3 cellular contexts compared by ENCODE assay signal in the genomic region with DNA sequence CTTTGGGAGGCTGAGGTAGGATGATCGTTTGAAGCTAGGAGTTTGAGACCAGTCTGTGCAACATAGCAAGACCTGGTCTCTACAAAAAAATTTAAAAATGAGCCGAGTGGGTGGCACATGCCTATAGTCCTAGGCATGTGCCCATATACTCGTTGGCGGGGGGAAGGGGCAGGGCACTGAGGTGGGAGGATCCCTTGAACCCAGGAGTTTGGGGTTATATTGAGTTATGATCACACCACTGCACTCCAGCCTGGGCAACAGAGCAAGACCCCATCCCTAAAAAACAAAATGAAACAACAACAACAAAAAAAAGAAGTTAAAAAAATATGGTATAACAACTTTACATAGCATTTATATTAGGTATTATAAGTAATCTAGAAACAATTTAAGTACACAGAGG.
TF ChIP-seq lines count a peak whose summit lies in the region.

No MANE protein-coding gene starts in this region.

TF ChIP-seq in HepG2, 621 proteins besides CTCF, POLR2A, EP300 and RAD21:
- TF ChIP-seq ZNF121 (CRISPR knock-in tag; IDR thresholded peaks at IDR 0.05) (peak; percentile 65), CHD4 (IDR thresholded peaks at IDR 0.05; ENCODE audit: borderline replicate concordance, low read length) (no peak)
- TF ChIP-seq, protein P1, sequence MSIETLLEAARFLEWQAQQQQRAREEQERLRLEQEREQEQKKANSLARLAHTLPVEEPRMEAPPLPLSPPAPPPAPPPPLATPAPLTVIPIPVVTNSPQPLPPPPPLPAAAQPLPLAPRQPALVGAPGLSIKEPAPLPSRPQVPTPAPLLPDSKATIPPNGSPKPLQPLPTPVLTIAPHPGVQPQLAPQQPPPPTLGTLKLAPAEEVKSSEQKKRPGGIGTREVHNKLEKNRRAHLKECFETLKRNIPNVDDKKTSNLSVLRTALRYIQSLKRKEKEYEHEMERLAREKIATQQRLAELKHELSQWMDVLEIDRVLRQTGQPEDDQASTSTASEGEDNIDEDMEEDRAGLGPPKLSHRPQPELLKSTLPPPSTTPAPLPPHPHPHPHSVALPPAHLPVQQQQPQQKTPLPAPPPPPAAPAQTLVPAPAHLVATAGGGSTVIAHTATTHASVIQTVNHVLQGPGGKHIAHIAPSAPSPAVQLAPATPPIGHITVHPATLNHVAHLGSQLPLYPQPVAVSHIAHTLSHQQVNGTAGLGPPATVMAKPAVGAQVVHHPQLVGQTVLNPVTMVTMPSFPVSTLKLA (IDR thresholded peaks at IDR 0.05), result peak; percentile 50
TF ChIP-seq in HepG2: peak in this region for 2.

TF ChIP-seq in K562, 482 proteins besides CTCF, POLR2A, EP300 and RAD21:
- peak; percentile 48 for TF ChIP-seq ZNF121 (CRISPR knock-in tag; conservative IDR thresholded peaks at IDR 0.05)
- TF ChIP-seq KDM4B (IDR thresholded peaks at IDR 0.05; ENCODE audit: borderline replicate concordance in 2 of 2, low read depth in 1 of 2), result no peak

TF ChIP-seq in SK-N-SH treated with all-trans-retinoic acid at 6 μM for 48 hours, 23 proteins besides CTCF, POLR2A, EP300 and RAD21:
- TF ChIP-seq, protein P2, sequence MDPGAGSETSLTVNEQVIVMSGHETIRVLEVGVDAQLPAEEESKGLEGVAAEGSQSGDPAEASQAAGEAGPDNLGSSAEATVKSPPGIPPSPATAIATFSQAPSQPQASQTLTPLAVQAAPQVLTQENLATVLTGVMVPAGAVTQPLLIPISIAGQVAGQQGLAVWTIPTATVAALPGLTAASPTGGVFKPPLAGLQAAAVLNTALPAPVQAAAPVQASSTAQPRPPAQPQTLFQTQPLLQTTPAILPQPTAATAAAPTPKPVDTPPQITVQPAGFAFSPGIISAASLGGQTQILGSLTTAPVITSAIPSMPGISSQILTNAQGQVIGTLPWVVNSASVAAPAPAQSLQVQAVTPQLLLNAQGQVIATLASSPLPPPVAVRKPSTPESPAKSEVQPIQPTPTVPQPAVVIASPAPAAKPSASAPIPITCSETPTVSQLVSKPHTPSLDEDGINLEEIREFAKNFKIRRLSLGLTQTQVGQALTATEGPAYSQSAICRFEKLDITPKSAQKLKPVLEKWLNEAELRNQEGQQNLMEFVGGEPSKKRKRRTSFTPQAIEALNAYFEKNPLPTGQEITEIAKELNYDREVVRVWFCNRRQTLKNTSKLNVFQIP (CRISPR knock-in tag; IDR thresholded peaks at IDR 0.05; ENCODE audit: borderline replicate concordance, low read depth), result no peak
- TF ChIP-seq ZFP3 (CRISPR knock-in tag; IDR thresholded peaks at IDR 0.05) (no peak), BACH2 (CRISPR knock-in tag; IDR thresholded peaks at IDR 0.05; ENCODE audit: borderline replicate concordance) (no peak), SNAI2 (CRISPR knock-in tag; IDR thresholded peaks at IDR 0.05) (no peak), OSR1 (CRISPR knock-in tag; IDR thresholded peaks at IDR 0.05) (no peak), ESRRG (CRISPR knock-in tag; IDR thresholded peaks at IDR 0.05) (no peak), RARB (CRISPR knock-in tag; IDR thresholded peaks at IDR 0.05) (no peak), ARNTL (CRISPR knock-in tag; IDR thresholded peaks at IDR 0.05; ENCODE audit: borderline replicate concordance, low read depth) (no peak), ZC3H10 (CRISPR knock-in tag; IDR thresholded peaks at IDR 0.05) (no peak), CSDC2 (CRISPR knock-in tag; IDR thresholded peaks at IDR 0.05) (no peak)
- TF ChIP-seq, protein P3, sequence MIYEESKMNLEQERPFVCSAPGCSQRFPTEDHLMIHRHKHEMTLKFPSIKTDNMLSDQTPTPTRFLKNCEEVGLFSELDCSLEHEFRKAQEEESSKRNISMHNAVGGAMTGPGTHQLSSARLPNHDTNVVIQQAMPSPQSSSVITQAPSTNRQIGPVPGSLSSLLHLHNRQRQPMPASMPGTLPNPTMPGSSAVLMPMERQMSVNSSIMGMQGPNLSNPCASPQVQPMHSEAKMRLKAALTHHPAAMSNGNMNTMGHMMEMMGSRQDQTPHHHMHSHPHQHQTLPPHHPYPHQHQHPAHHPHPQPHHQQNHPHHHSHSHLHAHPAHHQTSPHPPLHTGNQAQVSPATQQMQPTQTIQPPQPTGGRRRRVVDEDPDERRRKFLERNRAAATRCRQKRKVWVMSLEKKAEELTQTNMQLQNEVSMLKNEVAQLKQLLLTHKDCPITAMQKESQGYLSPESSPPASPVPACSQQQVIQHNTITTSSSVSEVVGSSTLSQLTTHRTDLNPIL (CRISPR knock-in tag; IDR thresholded peaks at IDR 0.05; ENCODE audit: low read depth), result no peak
